8 cellular contexts compared by ENCODE assay signal in the genomic region with DNA sequence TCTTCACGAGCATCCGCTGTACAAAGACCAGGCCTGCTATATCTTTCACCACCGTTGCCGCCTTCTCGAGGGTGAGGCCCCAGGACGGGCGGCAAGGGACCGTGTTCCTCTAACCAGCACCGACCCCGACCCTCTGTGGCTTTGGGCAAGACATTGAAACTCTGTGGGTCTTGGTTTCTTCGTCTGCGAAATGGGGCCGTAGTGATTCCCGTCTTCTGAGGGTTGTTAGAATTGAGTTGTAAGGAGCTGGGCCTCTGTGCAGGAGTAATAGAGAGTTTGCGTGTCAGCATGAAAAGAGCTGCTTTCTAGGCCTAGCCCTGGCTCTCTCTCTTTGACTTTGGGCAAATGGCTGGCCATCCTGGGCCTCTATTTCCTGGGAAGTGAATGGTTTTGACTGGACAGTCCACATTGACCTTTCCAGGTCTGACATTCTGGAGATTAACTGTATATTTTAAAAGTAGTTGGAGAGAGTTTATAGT. TPM values are rescaled to one million over a fixed set of nuclear protein-coding genes. Genes with fewer than 3 reads are reported as not detected.
DNase-seq lines count a peak whose midpoint lies in the region; ATAC-seq lines count a peak whose summit lies in the region.

No MANE protein-coding gene starts in this region.

- peaks cover 30% of the 10 kb centered on the region in 2 donors for H3K4me1 Mint-ChIP-seq in natural killer cell treated with Interleukin-12 subunit alpha and Interleukin-12 subunit beta and Interleukin-15 and Interleukin-18, amount 100 ng/mL, for 72 hours (ENCODE audit: low read depth in 2 of 2)

- peaks cover 12% of the 10 kb centered on the region for H3K36me3 Mint-ChIP-seq in natural killer cell treated with Interleukin-12 subunit alpha and Interleukin-12 subunit beta and Interleukin-15 and Interleukin-18, amount 100 ng/mL, for 72 hours

- intact Hi-C loops in Right ventricle myocardium inferior (cut with DNase I), result loop anchor here (2.0 to 10.0 kb wide), 3 partner anchors 77 to 284 kb away; partner anchors contain the start of gene SSBP3
- intact Hi-C loops in left cardiac atrium (cut with DNase I), result loop anchor here in 1 of 2 donors (10.0 kb wide), 1 partner anchor 74 kb away; no protein-coding TSS in a partner anchor

- H3K27ac ChIP-seq in effector memory CD4-positive, alpha-beta T cell (ENCODE audit: insufficient read depth, low read length, poor library complexity, severe bottlenecking), result peak overlapping the region; percentile 72

- peak; percentile 6 for ATAC-seq in Right ventricle myocardium inferior
- no peak for ATAC-seq in left cardiac atrium
- ATAC-seq in natural killer cell treated with Interleukin-12 subunit alpha and Interleukin-12 subunit beta and Interleukin-15 and Interleukin-18, amount 100 ng/mL, for 72 hours, result peak in 1 of 2 donors; percentile 48
- ATAC-seq in HG02623 (IDR thresholded peaks at IDR 0.05; ENCODE audit: unreplicated experiment), result no peak

- peak overlapping the region; percentile 70 to 89 for H3K27ac Mint-ChIP-seq in natural killer cell treated with Interleukin-12 subunit alpha and Interleukin-12 subunit beta and Interleukin-15 and Interleukin-18, amount 100 ng/mL, for 72 hours

- H3K9me3 ChIP-seq in MG63, result no peaks in the 10 kb centered on the region
- no peaks in the 10 kb centered on the region for H3K9me3 ChIP-seq in effector memory CD4-positive, alpha-beta T cell (ENCODE audit: control insufficient read depth, low read length)

- H3K27me3 ChIP-seq in MG63, result no peaks in the 10 kb centered on the region
- H3K27me3 ChIP-seq in effector memory CD4-positive, alpha-beta T cell (replicated peaks; ENCODE audit: control insufficient read depth, insufficient read depth, low read length, poor library complexity, severe bottlenecking), result no peaks in the 10 kb centered on the region

- H3K4me1 ChIP-seq in effector memory CD4-positive, alpha-beta T cell (ENCODE audit: control insufficient read depth, insufficient read depth, low read length, poor library complexity, severe bottlenecking), result peaks cover 14% of the 10 kb centered on the region

- H3K9me3 Mint-ChIP-seq in natural killer cell treated with Interleukin-12 subunit alpha and Interleukin-12 subunit beta and Interleukin-15 and Interleukin-18, amount 100 ng/mL, for 72 hours, result no peaks in the 10 kb centered on the region

- H3K4me3 Mint-ChIP-seq in natural killer cell treated with Interleukin-12 subunit alpha and Interleukin-12 subunit beta and Interleukin-15 and Interleukin-18, amount 100 ng/mL, for 72 hours, result peak overlapping the region; percentile 87

- peak overlapping the region; percentile 88 for H3K4me3 ChIP-seq in MG63
- peak overlapping the region; percentile 77 for H3K4me3 ChIP-seq in effector memory CD4-positive, alpha-beta T cell (ENCODE audit: insufficient read depth, low read depth, low read length, poor library complexity, severe bottlenecking)

- H3K36me3 ChIP-seq in MG63, result peaks cover 28% of the 10 kb centered on the region
- H3K36me3 ChIP-seq in effector memory CD4-positive, alpha-beta T cell (ENCODE audit: control insufficient read depth, insufficient read depth, low read length), result peaks cover 9% of the 10 kb centered on the region

- no peak for DNase-seq in Right ventricle myocardium inferior (ENCODE audit: missing footprints)
- DNase-seq in left cardiac atrium, result no peak
- DNase-seq in MG63, result no peak
- DNase-seq in effector memory CD4-positive, alpha-beta T cell, result no peak
- no peak for DNase-seq in natural killer cell treated with Interleukin-12 subunit alpha and Interleukin-12 subunit beta and Interleukin-15 and Interleukin-18, amount 100 ng/mL, for 72 hours (ENCODE audit: low spot score)
- DNase-seq in occipital lobe (lab: John Stamatoyannopoulos, UW), result no peak
- DNase-seq in iPS-NIHi7 (ENCODE audit: extremely low spot score), result no peak

- H3K27me3 Mint-ChIP-seq in natural killer cell treated with Interleukin-12 subunit alpha and Interleukin-12 subunit beta and Interleukin-15 and Interleukin-18, amount 100 ng/mL, for 72 hours, result no peaks in the 10 kb centered on the region

RNA-seq across cellular contexts. Expression of gene MRPL37, which starts 0.6 kb away (rescaled TPM):
- total RNA-seq in Right ventricle myocardium inferior (85.2 TPM), left cardiac atrium (10 to 100 TPM; 54.7 to 64.2 TPM), occipital lobe (29.2 TPM)
- 124 and 142 TPM in 2 replicates for total RNA-seq in MG63 (2014; rRNA removed; shearing (Covaris generic); ENCODE audit: low replicate concordance)
- total RNA-seq in natural killer cell treated with Interleukin-12 subunit alpha and Interleukin-12 subunit beta and Interleukin-15 and Interleukin-18, amount 100 ng/mL, for 72 hours, result 100 to 1,000 TPM; 109 to 158 TPM

RNA-seq across cellular contexts. Expression of gene CYB5RL, which starts 0.7 kb away (rescaled TPM):
- 3.9 TPM for total RNA-seq in Right ventricle myocardium inferior
- 1 to 10 TPM; 4.4 to 7.2 TPM for total RNA-seq in left cardiac atrium
- 4.7 and 6.3 TPM in 2 replicates for total RNA-seq in MG63 (2014; rRNA removed; shearing (Covaris generic); ENCODE audit: low replicate concordance)
- total RNA-seq in natural killer cell treated with Interleukin-12 subunit alpha and Interleukin-12 subunit beta and Interleukin-15 and Interleukin-18, amount 100 ng/mL, for 72 hours, result 10 to 100 TPM in 1 of 2 donors, 1 to 10 TPM in 1; 7.1 to 12.0 TPM
- 4.4 TPM for total RNA-seq in occipital lobe

RNA-seq across cellular contexts. Expression of gene CDCP2, which starts 47.8 kb away (rescaled TPM):
- total RNA-seq in Right ventricle myocardium inferior, result not detected
- not detected for total RNA-seq in left cardiac atrium
- not detected in 2 replicates for total RNA-seq in MG63 (2014; rRNA removed; shearing (Covaris generic); ENCODE audit: low replicate concordance)
- total RNA-seq in natural killer cell treated with Interleukin-12 subunit alpha and Interleukin-12 subunit beta and Interleukin-15 and Interleukin-18, amount 100 ng/mL, for 72 hours, result not detected
- total RNA-seq in occipital lobe, result not detected
